9 cellular contexts compared by ENCODE assay signal in genomic region chr15:39411102-39411989, GRCh38.
DNase-seq lines count a peak whose midpoint lies in the region; ATAC-seq, FAIRE-seq and TF ChIP-seq lines count a peak whose summit lies in the region.
"Had no signal": no experiment of that assay in that cellular context is flagged by ENCODE, and none has a peak within 500 bp of the region (broad histone marks: within the 10 kb centered on the region; RNA-seq: fewer than 3 reads in every experiment).

No MANE protein-coding gene starts in this region.

- intact Hi-C loops in left ventricle myocardium inferior (cut with micrococcal nuclease), result no loop called here

- 76 to 77% methylated on average over 4 of the region's 4 CpGs for WGBS in GM23248 (ENCODE audit: low coverage in 1 of 2, low lambda C conversion rate in 2 of 2, missing lambda C conversion rate in 2 of 2), 2 experiments

- DNase-seq in GM23248, result peak; percentile 50
- peak; percentile 54 for DNase-seq in Jurkat, Clone E6-1 (ENCODE audit: low read depth, low spot score)
- no peak for DNase-seq in keratinocyte (ENCODE audit: low read depth, low spot score)
- DNase-seq in ecto neural progenitor cell (ENCODE audit: low spot score), result no peak
- DNase-seq in left lobe of liver (ENCODE audit: low spot score), result no peak
- DNase-seq in left ventricle myocardium inferior, result no peak
- DNase-seq in HT-29 (ENCODE audit: low spot score), result no peak

- H3K9me2 ChIP-seq in GM23248 (ENCODE audit: insufficient read depth), result no peaks in the 10 kb centered on the region

- no peak overlapping the region for H3K4me3 ChIP-seq in GM23248
- H3K4me3 ChIP-seq in Jurkat, Clone E6-1 (ENCODE audit: low read length), result no peak overlapping the region
- peak overlapping the region in 1 of 3 experiments; percentile 9 for H3K4me3 ChIP-seq in keratinocyte (ENCODE audit: control insufficient read depth in 2 of 3, extremely low read depth in 1 of 3, insufficient read depth in 2 of 3, low read depth in 1 of 3, low read length in 3 of 3)
- H3K4me3 ChIP-seq in left ventricle myocardium inferior, result no peak overlapping the region

- H2AFZ ChIP-seq in GM23248, result peak overlapping the region; percentile 18; the same call in 1 of the 2 replicates
- peak overlapping the region; percentile 86 for H2AFZ ChIP-seq in keratinocyte (ENCODE audit: control insufficient read depth, low read length)

- dilution Hi-C loops in keratinocyte (cut with MboI; ENCODE audit: extremely low pct_ligation_motif_present, low sequenced_read_pairs), result no loop called here

- H4K20me1 ChIP-seq in GM23248 (ENCODE audit: insufficient read depth) (no peaks in the 10 kb centered on the region), keratinocyte (ENCODE audit: control insufficient read depth, extremely low read depth, insufficient read depth, low read length) (no peaks in the 10 kb centered on the region)

- FAIRE-seq in keratinocyte (lab: Jason Lieb, UNC), result peak; percentile 93
- FAIRE-seq: colon had no signal

- no peaks in the 10 kb centered on the region for H3K9me1 ChIP-seq in keratinocyte (ENCODE audit: control insufficient read depth, extremely low read depth, insufficient read depth, low read length)

- H3K9me3 ChIP-seq in GM23248 (ENCODE audit: low read depth) (no peaks in the 10 kb centered on the region), keratinocyte (ENCODE audit: control insufficient read depth, low read depth, low read length) (peaks cover 3% of the 10 kb centered on the region), left ventricle myocardium inferior (replicated peaks) (no peaks in the 10 kb centered on the region)

- H3K4me2 ChIP-seq in GM23248 (ENCODE audit: unreplicated experiment) (no peak overlapping the region), keratinocyte (ENCODE audit: control insufficient read depth, extremely low read depth, insufficient read depth, low read depth, low read length) (peak overlapping the region; percentile 60)

- H3K9ac ChIP-seq in GM23248, result no peak overlapping the region
- peak overlapping the region; percentile 5 for H3K9ac ChIP-seq in keratinocyte (ENCODE audit: control insufficient read depth, extremely low read depth, insufficient read depth, low read length)

- no peaks in the 10 kb centered on the region for H3K27me3 ChIP-seq in GM23248 (replicated peaks; ENCODE audit: insufficient read depth)
- H3K27me3 ChIP-seq in keratinocyte (ENCODE audit: control insufficient read depth, extremely low read depth, insufficient read depth, low read length), result no peaks in the 10 kb centered on the region
- no peaks in the 10 kb centered on the region for H3K27me3 ChIP-seq in left ventricle myocardium inferior (ENCODE audit: low read depth)

- H3F3A ChIP-seq in GM23248 (ENCODE audit: insufficient read depth), result peaks cover 73% of the 10 kb centered on the region

- H3K36me3 ChIP-seq in GM23248 (ENCODE audit: low read depth), result 0 out of 2 replicates have a peak, but pooled peaks cover 3% of the 10 kb centered on the region
- no peaks in the 10 kb centered on the region for H3K36me3 ChIP-seq in keratinocyte (ENCODE audit: control insufficient read depth in 2 of 2, extremely low read depth in 1 of 2, insufficient read depth in 2 of 2, low read length in 2 of 2)
- no peaks in the 10 kb centered on the region for H3K36me3 ChIP-seq in left ventricle myocardium inferior

- H3K79me2 ChIP-seq in GM23248 (ENCODE audit: insufficient read depth) (no peaks in the 10 kb centered on the region), keratinocyte (ENCODE audit: control insufficient read depth, insufficient read depth, low read length) (no peaks in the 10 kb centered on the region)

- H3K27ac ChIP-seq in GM23248 (peak overlapping the region; percentile 38), keratinocyte (ENCODE audit: control insufficient read depth, insufficient read depth, low read length) (peak overlapping the region; percentile 72), left ventricle myocardium inferior (replicated peaks) (no peak overlapping the region)

- H3K4me1 ChIP-seq in GM23248 (ENCODE audit: insufficient read depth) (peaks cover 56% of the 10 kb centered on the region), keratinocyte (ENCODE audit: control insufficient read depth, extremely low read depth, insufficient read depth, low read length) (peaks cover 23% of the 10 kb centered on the region), left ventricle myocardium inferior (peaks cover 10% of the 10 kb centered on the region)

- peak; percentile 97 for ATAC-seq in GM18868 (IDR thresholded peaks at IDR 0.05; ENCODE audit: unreplicated experiment)
- no peak for ATAC-seq in left lobe of liver

- in situ Hi-C loops in GM23248 (cut with MboI), result no loop called here

- TF ChIP-seq CTCF in keratinocyte (optimal IDR thresholded peaks at IDR 0.05 in 1 of 3, IDR thresholded peaks at IDR 0.05 in 1 of 3, conservative IDR thresholded peaks at IDR 0.05 in 1 of 3; ENCODE audit: extremely low read depth in 1 of 3, insufficient read depth in 2 of 3, low read length in 3 of 3), result no peak
- TF ChIP-seq CTCF in left ventricle myocardium inferior (IDR thresholded peaks at IDR 0.05; ENCODE audit: borderline replicate concordance), result no peak

Comparison
In these comparisons a context has a peak if more than half of its experiments do, and no peak if none do; other contexts are left out.
1. DNase-seq: peak in GM23248 (single experiment) and Jurkat, Clone E6-1 (single experiment); none in keratinocyte (single experiment), ecto neural progenitor cell (single experiment), left lobe of liver (single experiment), left ventricle myocardium inferior (single experiment) and HT-29 (single experiment).